Comparison of ENCODE assay signal across 19 cellular contexts in genomic region chr5:169067641-169068316, GRCh38.
"Had no signal": no experiment of that assay in that cellular context is flagged by ENCODE, and none has a peak within 500 bp of the region (broad histone marks: within the 10 kb centered on the region; RNA-seq: fewer than 3 reads in every experiment).

No MANE protein-coding gene starts in this region.

- H3K4me1 ChIP-seq: transverse colon, vagina had no signal

- H3K27me3 ChIP-seq: vagina had no signal

- H3K9me3 ChIP-seq: neutrophil, transverse colon, vagina had no signal

- DNase-seq: activated CD4-positive, alpha-beta T cell treated with anti-CD3 and anti-CD28 coated beads for 1 hour; activated CD4-positive, alpha-beta T cell treated with anti-CD3 and anti-CD28 coated beads, Interleukin-2, amount 50 U/mL, for 48 hours; activated CD8-positive, alpha-beta memory T cell treated with anti-CD3 and anti-CD28 coated beads, Interleukin-2, amount 10 ng/mL, durations not matched to agents 7 days and 5 days; activated effector memory CD4-positive, alpha-beta T cell treated with Interleukin-2 at 50 U/mL for 16 hours; activated naive CD4-positive, alpha-beta T cell treated with anti-CD3 and anti-CD28 coated beads, Interleukin-2, amount 50 U/mL, for 16 hours; activated T-cell treated with anti-CD3 and anti-CD28 coated beads, Interleukin-2, amount 50 U/mL, for 1 hour; central memory CD4-positive, alpha-beta T cell; effector memory CD8-positive, alpha-beta T cell; foreskin melanocyte; head of caudate nucleus; left colon; mammary epithelial cell; naive B cell; stimulated activated CD4-positive, alpha-beta T cell treated with anti-CD3 and anti-CD28 coated beads, Interleukin-2, amount 100 ng/mL, for 48 hours; stimulated activated naive B cell treated with anti-CD40 and anti-IgM and Interleukin-4, amounts not matched to agents 10 μg/mL and 1 μg/mL and 100 μg/mL, for 72 hours; transverse colon had no signal

- H3K4me3 ChIP-seq: transverse colon, vagina had no signal

- H2AFZ ChIP-seq: parathyroid adenoma had no signal

- H3K27ac ChIP-seq: neutrophil, parathyroid adenoma, transverse colon, vagina had no signal

- H3K36me3 ChIP-seq: neutrophil, transverse colon, vagina had no signal

- ATAC-seq: activated CD8-positive, alpha-beta memory T cell treated with anti-CD3 and anti-CD28 coated beads, Interleukin-2, amount 10 ng/mL, durations not matched to agents 7 days and 5 days; effector memory CD8-positive, alpha-beta T cell; left colon; stimulated activated naive B cell treated with anti-CD40 and anti-IgM and Interleukin-4, amounts not matched to agents 10 μg/mL and 1 μg/mL and 100 μg/mL, for 72 hours had no signal
